Comparison of ENCODE assay signal across 8 cellular contexts in the genomic region with DNA sequence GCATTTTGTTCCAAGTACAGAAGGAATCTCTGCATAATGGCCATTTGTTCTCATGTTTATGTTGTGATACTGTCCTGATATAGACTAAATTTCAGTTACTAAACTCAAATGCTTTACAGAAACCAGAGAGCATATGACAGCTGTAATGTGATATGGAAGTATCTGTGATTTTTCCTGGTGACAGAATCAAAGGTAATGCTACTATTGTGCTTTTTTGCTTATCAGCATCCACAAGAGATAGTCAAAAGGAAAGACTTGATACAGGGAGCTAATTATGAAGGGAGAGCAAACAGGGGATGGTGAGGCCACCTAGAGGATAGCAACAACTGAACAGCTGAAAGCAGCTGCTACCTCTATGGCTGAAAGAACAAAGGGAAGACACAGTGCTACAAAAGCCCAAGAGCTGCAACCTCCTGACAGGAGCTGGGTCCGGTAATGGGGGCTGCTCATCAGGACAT.
DNase-seq lines count a peak whose midpoint lies in the region; ATAC-seq and TF ChIP-seq lines count a peak whose summit lies in the region.

No MANE protein-coding gene starts in this region.

- no CpG with 5 or more reads among the region's 1 CpG for WGBS in right lobe of liver (ENCODE audit: insufficient coverage, low coverage, low lambda C conversion rate, missing lambda C conversion rate)

- H3K9me3 Mint-ChIP-seq in activated CD8-positive, alpha-beta memory T cell treated with anti-CD3 and anti-CD28 coated beads, Interleukin-2, amount 10 ng/mL, durations not matched to agents 7 days and 5 days (ENCODE audit: low read depth) = no peaks in the 10 kb centered on the region
- no peaks in the 10 kb centered on the region for H3K9me3 Mint-ChIP-seq in type B pancreatic cell

- TF ChIP-seq POLR2A in right lobe of liver (IDR thresholded peaks at IDR 0.05) = no peak

- no peak overlapping the region for H3K27ac Mint-ChIP-seq in activated CD8-positive, alpha-beta memory T cell treated with anti-CD3 and anti-CD28 coated beads, Interleukin-2, amount 10 ng/mL, durations not matched to agents 7 days and 5 days
- no peak overlapping the region for H3K27ac Mint-ChIP-seq in type B pancreatic cell

- no peaks in the 10 kb centered on the region for H3K27me3 ChIP-seq in right lobe of liver

- H3K4me1 Mint-ChIP-seq in activated CD8-positive, alpha-beta memory T cell treated with anti-CD3 and anti-CD28 coated beads, Interleukin-2, amount 10 ng/mL, durations not matched to agents 7 days and 5 days = no peaks in the 10 kb centered on the region
- no peaks in the 10 kb centered on the region for H3K4me1 Mint-ChIP-seq in type B pancreatic cell (ENCODE audit: unreplicated experiment)

- H3K4me3 Mint-ChIP-seq in activated CD8-positive, alpha-beta memory T cell treated with anti-CD3 and anti-CD28 coated beads, Interleukin-2, amount 10 ng/mL, durations not matched to agents 7 days and 5 days = no peak overlapping the region
- no peak overlapping the region for H3K4me3 Mint-ChIP-seq in type B pancreatic cell

- H3K9me3 ChIP-seq in right lobe of liver = no peaks in the 10 kb centered on the region

- CTCF ChIA-PET in activated CD8-positive, alpha-beta memory T cell treated with anti-CD3 and anti-CD28 coated beads, Interleukin-2, amount 10 ng/mL, durations not matched to agents 7 days and 5 days (lab: Charles Lee) = no interaction called here

- TF ChIP-seq CTCF in HFF-Myc (IDR thresholded peaks at IDR 0.05; ENCODE audit: low read depth, low read length, missing control alignments) (peak; percentile 28), right lobe of liver (IDR thresholded peaks at IDR 0.05) (peak in 2 of 4 donors; percentile 15 to 20), type B pancreatic cell (conservative IDR thresholded peaks at IDR 0.05) (no peak)

- H3K27me3 Mint-ChIP-seq in activated CD8-positive, alpha-beta memory T cell treated with anti-CD3 and anti-CD28 coated beads, Interleukin-2, amount 10 ng/mL, durations not matched to agents 7 days and 5 days = peaks cover 4% of the 10 kb centered on the region
- no peaks in the 10 kb centered on the region for H3K27me3 Mint-ChIP-seq in type B pancreatic cell

- H3K4me3 ChIP-seq in HFF-Myc (replicated peaks; ENCODE audit: low read depth, low read length) (no peak overlapping the region), right lobe of liver (no peak overlapping the region)

- H3K4me1 ChIP-seq in right lobe of liver = no peaks in the 10 kb centered on the region

- no peaks in the 10 kb centered on the region for H3K36me3 ChIP-seq in right lobe of liver

- no peak overlapping the region for H3K27ac ChIP-seq in right lobe of liver

- no peaks in the 10 kb centered on the region for H3K36me3 Mint-ChIP-seq in activated CD8-positive, alpha-beta memory T cell treated with anti-CD3 and anti-CD28 coated beads, Interleukin-2, amount 10 ng/mL, durations not matched to agents 7 days and 5 days
- no peaks in the 10 kb centered on the region for H3K36me3 Mint-ChIP-seq in type B pancreatic cell

- intact Hi-C loops in right lobe of liver (cut with DNase I) = no loop called here

- ATAC-seq in right lobe of liver = peak; percentile 32 to 64 (median 54)
- no peak for ATAC-seq in activated CD8-positive, alpha-beta memory T cell treated with anti-CD3 and anti-CD28 coated beads, Interleukin-2, amount 10 ng/mL, durations not matched to agents 7 days and 5 days
- ATAC-seq in HG03039 (IDR thresholded peaks at IDR 0.05; ENCODE audit: unreplicated experiment) = no peak

- peak; percentile 75 for DNase-seq in COLO829 (ENCODE audit: low spot score)
- DNase-seq in HFF-Myc (ENCODE audit: extremely low read depth, low read depth) = no peak
- peak; percentile 5 for DNase-seq in UCSD-AML1 (lab: John Stamatoyannopoulos, UW; ENCODE audit: unreplicated experiment)
- no peak for DNase-seq in right lobe of liver
- DNase-seq in activated CD8-positive, alpha-beta memory T cell treated with anti-CD3 and anti-CD28 coated beads, Interleukin-2, amount 10 ng/mL, durations not matched to agents 7 days and 5 days = no peak
- DNase-seq in cerebellar cortex (ENCODE audit: low spot score) = no peak
- no peak for DNase-seq in type B pancreatic cell (ENCODE audit: extremely low spot score, unreplicated experiment)

Comparison
In these comparisons a context has a peak if more than half of its experiments do, and no peak if none do; other contexts are left out.
1. DNase-seq: peak in COLO829 (single experiment) and UCSD-AML1 (single experiment); none in HFF-Myc (single experiment), right lobe of liver (0 of 3), activated CD8-positive, alpha-beta memory T cell treated with anti-CD3 and anti-CD28 coated beads, Interleukin-2, amount 10 ng/mL, durations not matched to agents 7 days and 5 days (single experiment), cerebellar cortex (single experiment) and type B pancreatic cell (single experiment).
2. ATAC-seq: peak in right lobe of liver (4 of 4); none in activated CD8-positive, alpha-beta memory T cell treated with anti-CD3 and anti-CD28 coated beads, Interleukin-2, amount 10 ng/mL, durations not matched to agents 7 days and 5 days (single experiment) and HG03039 (single experiment).